Comparison of ENCODE assay signal across 8 cellular contexts in the genomic region with DNA sequence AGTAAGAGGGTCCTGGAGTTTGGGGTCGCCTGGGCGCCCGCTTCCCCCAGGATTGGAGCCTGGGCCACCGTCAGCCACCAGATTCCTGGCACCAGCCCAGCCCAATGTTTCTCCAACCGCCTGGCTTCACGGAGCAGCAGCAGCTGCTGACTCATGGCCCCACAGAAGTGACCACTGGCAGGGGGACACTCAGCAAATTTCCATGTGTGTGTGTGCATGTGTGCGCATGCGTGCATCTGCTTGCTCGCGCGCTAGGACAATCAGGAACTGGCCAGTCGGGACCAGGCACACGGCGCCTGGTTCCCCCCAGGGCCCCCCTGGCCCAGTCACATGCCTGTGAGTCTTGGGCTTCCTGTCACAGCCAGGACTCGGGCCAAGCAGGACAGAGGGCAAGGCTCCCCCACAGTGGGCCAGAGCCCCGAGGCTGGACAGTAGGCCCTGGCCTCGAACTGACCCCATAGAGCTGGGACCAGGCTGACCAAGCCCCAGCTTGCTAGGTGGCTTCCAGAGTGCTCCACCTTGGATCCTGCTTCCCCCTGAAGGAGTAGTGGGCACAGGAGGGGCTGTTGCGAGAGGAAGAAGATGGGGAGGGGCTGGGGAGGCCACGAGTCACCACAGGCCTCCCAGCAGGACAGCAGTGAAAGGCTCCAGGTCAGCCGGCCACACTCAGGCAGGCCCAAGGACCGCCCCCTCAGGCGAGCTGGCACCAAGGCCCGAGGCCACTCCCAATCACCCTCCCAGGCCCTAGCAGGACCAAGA. TPM values are rescaled to one million over a fixed set of nuclear protein-coding genes. Genes with fewer than 3 reads are reported as not detected.
DNase-seq lines count a peak whose midpoint lies in the region; ATAC-seq and TF ChIP-seq lines count a peak whose summit lies in the region.

No MANE protein-coding gene starts in this region.

- no peaks in the 10 kb centered on the region for H3K27me3 Mint-ChIP-seq in activated naive CD4-positive, alpha-beta T cell treated with anti-CD3 and anti-CD28 coated beads for 36 hours (ENCODE audit: low read depth)
- no peaks in the 10 kb centered on the region for H3K27me3 Mint-ChIP-seq in activated CD4-positive, alpha-beta T cell treated with anti-CD3 and anti-CD28 coated beads for 36 hours

- H3K36me3 Mint-ChIP-seq in activated naive CD4-positive, alpha-beta T cell treated with anti-CD3 and anti-CD28 coated beads for 36 hours (ENCODE audit: low read depth) = no peaks in the 10 kb centered on the region
- peaks cover 5% of the 10 kb centered on the region for H3K36me3 Mint-ChIP-seq in activated CD4-positive, alpha-beta T cell treated with anti-CD3 and anti-CD28 coated beads for 36 hours (ENCODE audit: low read depth)

- no peak overlapping the region for H3K4me3 Mint-ChIP-seq in activated naive CD4-positive, alpha-beta T cell treated with anti-CD3 and anti-CD28 coated beads for 36 hours
- H3K4me3 Mint-ChIP-seq in activated CD4-positive, alpha-beta T cell treated with anti-CD3 and anti-CD28 coated beads for 36 hours = no peak overlapping the region

- peaks cover 20 to 64% (median 47%) of the 10 kb centered on the region in 3 donors for H3K36me3 ChIP-seq in esophagus squamous epithelium
- peaks cover 15 to 49% of the 10 kb centered on the region in 2 donors for H3K36me3 ChIP-seq in muscle layer of duodenum (ENCODE audit: control insufficient read depth in 1 of 2, insufficient read depth in 2 of 2, low read length in 2 of 2)
- peaks cover 0 to 45% of the 10 kb centered on the region in 2 donors for H3K36me3 ChIP-seq in vagina

- TF ChIP-seq POLR2A in esophagus squamous epithelium (IDR thresholded peaks at IDR 0.05) (peak in 1 of 4 donors; percentile 51), vagina (IDR thresholded peaks at IDR 0.05) (no peak)

- POLR2A ChIA-PET in activated CD4-positive, alpha-beta T cell treated with anti-CD3 and anti-CD28 coated beads for 36 hours (lab: Charles Lee) = no interaction called here

- peaks cover 60% of the 10 kb centered on the region for H3K4me1 Mint-ChIP-seq in activated naive CD4-positive, alpha-beta T cell treated with anti-CD3 and anti-CD28 coated beads for 36 hours (ENCODE audit: low read depth)
- H3K4me1 Mint-ChIP-seq in activated CD4-positive, alpha-beta T cell treated with anti-CD3 and anti-CD28 coated beads for 36 hours = peaks cover 64% of the 10 kb centered on the region

- CTCF ChIA-PET in activated naive CD4-positive, alpha-beta T cell treated with anti-CD3 and anti-CD28 coated beads for 36 hours (lab: Charles Lee) = interaction anchor here (0.5 kb wide), 1 partner anchor 72 kb away, joined by 3 read pairs; no protein-coding TSS in a partner anchor
- CTCF ChIA-PET in activated CD4-positive, alpha-beta T cell treated with anti-CD3 and anti-CD28 coated beads for 36 hours (lab: Charles Lee) = no interaction called here

- H3K9me3 Mint-ChIP-seq in activated naive CD4-positive, alpha-beta T cell treated with anti-CD3 and anti-CD28 coated beads for 36 hours = no peaks in the 10 kb centered on the region
- H3K9me3 Mint-ChIP-seq in activated CD4-positive, alpha-beta T cell treated with anti-CD3 and anti-CD28 coated beads for 36 hours (ENCODE audit: low read depth) = no peaks in the 10 kb centered on the region

- H3K4me1 ChIP-seq in esophagus squamous epithelium (peaks cover 57 to 89% (median 59%) of the 10 kb centered on the region in 3 donors), muscle layer of duodenum (ENCODE audit: control insufficient read depth in 1 of 2, insufficient read depth in 2 of 2, low read length in 2 of 2) (peaks cover 4 to 58% of the 10 kb centered on the region in 2 donors), vagina (peaks cover 77% of the 10 kb centered on the region)

- H3K27ac ChIP-seq in esophagus squamous epithelium = peak overlapping the region; percentile 87 to 96 (median 94)
- H3K27ac ChIP-seq in muscle layer of duodenum (ENCODE audit: low read length) = peak overlapping the region; percentile 51
- H3K27ac ChIP-seq in vagina = peak overlapping the region; percentile 95

- TF ChIP-seq CTCF in esophagus squamous epithelium (IDR thresholded peaks at IDR 0.05) (no peak), vagina (IDR thresholded peaks at IDR 0.05) (no peak)

- WGBS in esophagus squamous epithelium, 2 donors = 53 to 69% methylated on average over 3 to 4 of the region's 23 CpGs

- intact Hi-C loops in activated naive CD4-positive, alpha-beta T cell treated with anti-CD3 and anti-CD28 coated beads for 36 hours (cut with micrococcal nuclease) = loop anchor here (5.0 kb wide), 1 partner anchor 1297 kb away; a partner anchor contains a TSS
- intact Hi-C loops in esophagus squamous epithelium (cut with DNase I) (loop anchor here (5.0 kb wide), 1 partner anchor 72 kb away; a partner anchor contains a TSS), vagina (cut with DNase I) (loop anchor here (5.0 kb wide), 1 partner anchor 493 kb away; no protein-coding TSS in a partner anchor)
- intact Hi-C loops in activated CD4-positive, alpha-beta T cell treated with anti-CD3 and anti-CD28 coated beads for 36 hours (cut with DNase I, micrococcal nuclease) = loop anchor here in 1 of 2 experiments (5.0 to 10.0 kb wide), 3 partner anchors 498 to 916 kb away; a partner anchor contains a TSS

- no peak overlapping the region for H3K27ac Mint-ChIP-seq in activated naive CD4-positive, alpha-beta T cell treated with anti-CD3 and anti-CD28 coated beads for 36 hours
- H3K27ac Mint-ChIP-seq in activated CD4-positive, alpha-beta T cell treated with anti-CD3 and anti-CD28 coated beads for 36 hours = no peak overlapping the region

- H3K27me3 ChIP-seq in esophagus squamous epithelium (no peaks in the 10 kb centered on the region), muscle layer of duodenum (ENCODE audit: low read depth, low read length) (no peaks in the 10 kb centered on the region), vagina (no peaks in the 10 kb centered on the region)

- no peak for ATAC-seq in activated CD4-positive, alpha-beta T cell treated with anti-CD3 and anti-CD28 coated beads for 36 hours

- H3K9me3 ChIP-seq in esophagus squamous epithelium = no peaks in the 10 kb centered on the region
- no peaks in the 10 kb centered on the region for H3K9me3 ChIP-seq in muscle layer of duodenum (ENCODE audit: control insufficient read depth in 1 of 2, low read length in 2 of 2)
- no peaks in the 10 kb centered on the region for H3K9me3 ChIP-seq in vagina

- H3K4me3 ChIP-seq in esophagus squamous epithelium = peak overlapping the region in 1 of 4 donors; percentile 99
- H3K4me3 ChIP-seq in muscle layer of duodenum (ENCODE audit: low read depth in 1 of 2, low read length in 2 of 2) = peak overlapping the region in 1 of 2 donors; percentile 23
- peak overlapping the region in 1 of 2 donors; percentile 18 for H3K4me3 ChIP-seq in vagina

- DNase-seq in activated naive CD4-positive, alpha-beta T cell treated with anti-CD3 and anti-CD28 coated beads, Interleukin-2, amount 50 U/mL, for 16 hours = peak; percentile 9
- DNase-seq in activated naive CD4-positive, alpha-beta T cell treated with anti-CD3 and anti-CD28 coated beads for 36 hours = no peak
- DNase-seq in esophagus squamous epithelium (lab: John Stamatoyannopoulos, UW) (no peak), vagina (ENCODE audit: extremely low spot score in 2 of 2) (no peak), NCI-H2227 (lab: John Stamatoyannopoulos, UW; ENCODE audit: unreplicated experiment) (no peak), NCI-H187 treated with DMSO at 0.1 percent for 48 hours (lab: John Stamatoyannopoulos, UW) (no peak)
- no peak for DNase-seq in activated CD4-positive, alpha-beta T cell treated with anti-CD3 and anti-CD28 coated beads for 36 hours

RNA-seq across cellular contexts. Expression of a gene that starts 3.2 kb away (rescaled TPM):
- 10 to 100 TPM; 30.1 to 34.5 TPM for total RNA-seq in activated naive CD4-positive, alpha-beta T cell treated with anti-CD3 and anti-CD28 coated beads for 36 hours
- 100 to 1,000 TPM; 369 to 649 (median 567) TPM for total RNA-seq in esophagus squamous epithelium
- total RNA-seq in vagina = 508 TPM
- 10 to 100 TPM; 38.8 to 41.5 TPM for total RNA-seq in activated CD4-positive, alpha-beta T cell treated with anti-CD3 and anti-CD28 coated beads for 36 hours

RNA-seq across cellular contexts. Expression of a gene that starts 10.1 kb away (rescaled TPM):
- under 1 TPM; 0.22 to 0.31 TPM for total RNA-seq in activated naive CD4-positive, alpha-beta T cell treated with anti-CD3 and anti-CD28 coated beads for 36 hours
- total RNA-seq in esophagus squamous epithelium (1 to 10 TPM in 3 of 4 donors, under 1 TPM in 1; 0.88 to 6.3 (median 2.4) TPM), vagina (4.9 TPM)
- under 1 TPM in 1 of 2 experiments, not detected in 1; 0.21 TPM for total RNA-seq in activated CD4-positive, alpha-beta T cell treated with anti-CD3 and anti-CD28 coated beads for 36 hours

Comparison
In these comparisons a context has a peak if more than half of its experiments do, and no peak if none do; other contexts are left out.
1. RNA of a gene that starts 3.2 kb away (total RNA-seq): 369 to 649 TPM in esophagus squamous epithelium and 508 TPM in vagina (single experiment); 38.8 to 41.5 TPM in activated CD4-positive, alpha-beta T cell treated with anti-CD3 and anti-CD28 coated beads for 36 hours and 30.1 to 34.5 TPM in activated naive CD4-positive, alpha-beta T cell treated with anti-CD3 and anti-CD28 coated beads for 36 hours; every median in the first group is over 4 times any median in the second.
2. Peak in every context shown above with its lines, with median percentiles within 50 percentile points of each other: H3K27ac ChIP-seq.